In genomic region chr14:24267516-24267915, GRCh38 we compare ENCODE assay signal across 17 cellular contexts.
"Had no signal": no experiment of that assay in that cellular context is flagged by ENCODE, and none has a peak within 500 bp of the region (broad histone marks: within the 10 kb centered on the region; RNA-seq: fewer than 3 reads in every experiment).

No MANE protein-coding gene starts in this region.

- H3K4me3 Mint-ChIP-seq: activated CD4-positive, alpha-beta memory T cell treated with anti-CD3 and anti-CD28 coated beads, Interleukin-2, amount 10 ng/mL, durations not matched to agents 7 days and 5 days; activated CD4-positive, alpha-beta T cell treated with anti-CD3 and anti-CD28 coated beads, Interleukin-2, amount 10 ng/mL, durations not matched to agents 24 days and 14 days; activated T-cell treated with anti-CD3 and anti-CD28 coated beads, Interleukin-2, amount 50 U/mL, for 72 hours; stimulated activated memory B cell treated with anti-CD40 and anti-IgM and Interleukin-4, amounts not matched to agents 10 μg/mL and 1 μg/mL and 100 μg/mL, for 72 hours had no signal

- H3K27ac Mint-ChIP-seq: activated CD4-positive, alpha-beta memory T cell treated with anti-CD3 and anti-CD28 coated beads, Interleukin-2, amount 10 ng/mL, durations not matched to agents 7 days and 5 days; activated CD4-positive, alpha-beta T cell treated with anti-CD3 and anti-CD28 coated beads, Interleukin-2, amount 10 ng/mL, durations not matched to agents 24 days and 14 days; activated T-cell treated with anti-CD3 and anti-CD28 coated beads, Interleukin-2, amount 50 U/mL, for 72 hours had no signal

- H3K9me3 Mint-ChIP-seq: activated CD4-positive, alpha-beta memory T cell treated with anti-CD3 and anti-CD28 coated beads, Interleukin-2, amount 10 ng/mL, durations not matched to agents 7 days and 5 days; activated CD4-positive, alpha-beta T cell treated with anti-CD3 and anti-CD28 coated beads, Interleukin-2, amount 10 ng/mL, durations not matched to agents 24 days and 14 days; activated T-cell treated with anti-CD3 and anti-CD28 coated beads, Interleukin-2, amount 50 U/mL, for 72 hours; stimulated activated memory B cell treated with anti-CD40 and anti-IgM and Interleukin-4, amounts not matched to agents 10 μg/mL and 1 μg/mL and 100 μg/mL, for 72 hours had no signal

- DNase-seq: activated CD4-positive, alpha-beta memory T cell treated with anti-CD3 and anti-CD28 coated beads, Interleukin-2, amount 10 ng/mL, durations not matched to agents 7 days and 5 days; activated CD4-positive, alpha-beta T cell treated with anti-CD3 and anti-CD28 coated beads, Interleukin-2, amount 10 ng/mL, durations not matched to agents 24 days and 14 days; activated gamma-delta T cell; activated naive CD4-positive, alpha-beta T cell treated with anti-CD3 and anti-CD28 coated beads, Interleukin-2, amount 50 U/mL, for 16 hours; activated T-cell treated with anti-CD3 and anti-CD28 coated beads, Interleukin-2, amount 50 U/mL, for 72 hours; brain microvascular endothelial cell; caudate nucleus; effector memory CD4-positive, alpha-beta T cell; gastrocnemius medialis; hippocampal formation; small intestine; stimulated activated CD4-positive, alpha-beta T cell treated with anti-CD3 and anti-CD28 coated beads, Interleukin-2, amount 100 ng/mL, for 24 hours; stomach had no signal

- H3K27ac ChIP-seq: ascending aorta, brain microvascular endothelial cell, gastrocnemius medialis, stomach, suprapubic skin, tibial nerve had no signal

- H3K27me3 Mint-ChIP-seq: activated CD4-positive, alpha-beta memory T cell treated with anti-CD3 and anti-CD28 coated beads, Interleukin-2, amount 10 ng/mL, durations not matched to agents 7 days and 5 days; activated CD4-positive, alpha-beta T cell treated with anti-CD3 and anti-CD28 coated beads, Interleukin-2, amount 10 ng/mL, durations not matched to agents 24 days and 14 days; stimulated activated memory B cell treated with anti-CD40 and anti-IgM and Interleukin-4, amounts not matched to agents 10 μg/mL and 1 μg/mL and 100 μg/mL, for 72 hours had no signal
